14 cellular contexts compared by ENCODE assay signal in the genomic region with DNA sequence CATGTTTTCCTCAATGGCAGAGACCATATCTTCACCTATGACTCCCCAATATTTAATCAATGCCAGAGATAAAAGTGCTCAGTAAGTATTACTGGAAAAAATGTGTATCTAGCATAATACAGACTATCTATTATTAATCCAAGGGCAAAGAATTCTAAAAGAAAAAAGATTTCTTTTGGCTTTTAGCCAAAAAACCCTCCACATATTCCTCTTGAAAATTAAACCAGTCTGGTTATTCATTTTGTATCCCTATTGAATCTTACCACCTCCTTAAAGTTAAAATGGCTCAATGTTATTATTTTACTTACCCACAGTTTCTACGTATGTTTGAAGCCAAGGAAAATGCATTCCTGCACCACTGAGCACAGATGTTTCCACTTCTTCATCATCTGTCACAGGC. TPM values are rescaled to one million over a fixed set of nuclear protein-coding genes. Genes with fewer than 3 reads are reported as not detected.
A peak's percentile ranks its signal among the peaks of the same experiment; 100 is the strongest.
DNase-seq lines count a peak whose midpoint lies in the region; ATAC-seq, FAIRE-seq and TF ChIP-seq lines count a peak whose summit lies in the region.
"Had no signal": no experiment of that assay in that cellular context is flagged by ENCODE, and none has a peak within 500 bp of the region (broad histone marks: within the 10 kb centered on the region; RNA-seq: fewer than 3 reads in every experiment).

No MANE protein-coding gene starts in this region.

- peaks cover 7% of the 10 kb centered on the region; the same call in 1 of the 2 replicates for H3K36me3 ChIP-seq in ACC112 (ENCODE audit: insufficient read depth, low read length)
- peaks cover 30% of the 10 kb centered on the region for H3K36me3 ChIP-seq in DND-41 (ENCODE audit: insufficient read depth, low read length)
- H3K36me3 ChIP-seq in brain microvascular endothelial cell (replicated peaks), result no peaks in the 10 kb centered on the region

- peaks cover 32% of the 10 kb centered on the region for H3K36me3 Mint-ChIP-seq in WTC11

- H3K9ac ChIP-seq in DND-41 (ENCODE audit: low read depth, low read length), result 0 out of 2 replicates have a peak overlapping the region, but pooled peaks have one; percentile 66

- peak overlapping the region; percentile 32 for H3K4me3 Mint-ChIP-seq in WTC11

- CTCF ChIA-PET in WTC11 (lab: Charles Lee), result no interaction called here

- POLR2A ChIA-PET in WTC11 (lab: Charles Lee), result no interaction called here

- H3K4me1 Mint-ChIP-seq in WTC11, result peaks cover 19% of the 10 kb centered on the region

- H2AFZ ChIP-seq in ACC112 (ENCODE audit: low read length, unreplicated experiment) (no peak overlapping the region), DND-41 (ENCODE audit: low read depth, low read length) (no peak overlapping the region)

- H3K4me1 ChIP-seq in ACC112 (ENCODE audit: control insufficient read depth, insufficient read depth, low read length, unreplicated experiment), result peaks cover 13% of the 10 kb centered on the region
- H3K4me1 ChIP-seq in DND-41 (ENCODE audit: insufficient read depth, low read length), result peaks cover 42% of the 10 kb centered on the region

- H3K79me2 ChIP-seq in ACC112 (ENCODE audit: control insufficient read depth, insufficient read depth, low read length, unreplicated experiment), result peaks cover 39% of the 10 kb centered on the region
- H3K79me2 ChIP-seq in DND-41 (ENCODE audit: insufficient read depth, low read length), result peaks cover 44% of the 10 kb centered on the region

- no peaks in the 10 kb centered on the region for H3K9me3 ChIP-seq in DND-41 (ENCODE audit: insufficient read depth, low read length, severe bottlenecking)

- H3K4me2 ChIP-seq in DND-41 (ENCODE audit: insufficient read depth, low read length), result peak overlapping the region; percentile 77; the same call in 1 of the 2 replicates

- H3K9me3 Mint-ChIP-seq in WTC11, result no peaks in the 10 kb centered on the region
- H3K9me3 Mint-ChIP-seq: activated naive CD8-positive, alpha-beta T cell treated with anti-CD3 and anti-CD28 coated beads, Interleukin-2, amount 10 ng/mL, durations not matched to agents 7 days and 5 days; stimulated activated naive CD8-positive, alpha-beta T cell treated with anti-CD3 and anti-CD28 coated beads, Interleukin-15, amount 100 ng/mL, for 72 hours had no signal

- peak; percentile 47 for FAIRE-seq in islet of Langerhans (lab: Jason Lieb, UNC)
- FAIRE-seq: frontal cortex had no signal

- ATAC-seq in DND-41 (ENCODE audit: insufficient read depth, low read depth) (no peak), WTC11 (no peak)
- ATAC-seq: left cardiac atrium; stimulated activated naive CD8-positive, alpha-beta T cell treated with anti-CD3 and anti-CD28 coated beads, Interleukin-15, amount 100 ng/mL, for 72 hours had no signal

- no peaks in the 10 kb centered on the region for H4K20me1 ChIP-seq in DND-41 (ENCODE audit: insufficient read depth, low read length)

- in situ Hi-C loops in brain microvascular endothelial cell (cut with HindIII; ENCODE audit: low pct_ligation_motif_present, low sequenced_read_pairs), result no loop called here

- 0 out of 2 replicates have a peak, but pooled peaks cover 5% of the 10 kb centered on the region for H3K27me3 Mint-ChIP-seq in WTC11 (ENCODE audit: low read depth)
- H3K27me3 Mint-ChIP-seq: activated naive CD8-positive, alpha-beta T cell treated with anti-CD3 and anti-CD28 coated beads, Interleukin-2, amount 10 ng/mL, durations not matched to agents 7 days and 5 days; stimulated activated naive CD8-positive, alpha-beta T cell treated with anti-CD3 and anti-CD28 coated beads, Interleukin-15, amount 100 ng/mL, for 72 hours had no signal

- no peaks in the 10 kb centered on the region for H3K27me3 ChIP-seq in ACC112 (ENCODE audit: insufficient read depth, low read length)
- no peaks in the 10 kb centered on the region for H3K27me3 ChIP-seq in DND-41 (ENCODE audit: insufficient read depth, low read length, poor library complexity)
- no peaks in the 10 kb centered on the region for H3K27me3 ChIP-seq in brain microvascular endothelial cell (replicated peaks)

- H3K4me3 ChIP-seq in ACC112 (ENCODE audit: low read depth, low read length), result peak overlapping the region; percentile 91
- H3K4me3 ChIP-seq in DND-41 (ENCODE audit: low read depth in 1 of 2, low read length in 2 of 2), result peak overlapping the region; percentile 58 to 76; a peak in 2 of 4 replicates
- H3K4me3 ChIP-seq in brain microvascular endothelial cell (ENCODE audit: low read depth, low read length), result no peak overlapping the region

- DNase-seq in DND-41 (no peak), WTC11 (ENCODE audit: low spot score) (no peak), brain microvascular endothelial cell (no peak), NCI-H2107 treated with DMSO at 0.1 percent for 48 hours (lab: John Stamatoyannopoulos, UW; ENCODE audit: unreplicated experiment) (no peak), NCI-H748 (lab: John Stamatoyannopoulos, UW; ENCODE audit: unreplicated experiment) (no peak), GM19238 (ENCODE audit: insufficient read length, low spot score) (no peak)
- DNase-seq: activated naive CD8-positive, alpha-beta T cell treated with anti-CD3 and anti-CD28 coated beads, Interleukin-2, amount 10 ng/mL, durations not matched to agents 7 days and 5 days; cortex of kidney; left cardiac atrium; SIG-M5; stimulated activated naive CD8-positive, alpha-beta T cell treated with anti-CD3 and anti-CD28 coated beads, Interleukin-15, amount 100 ng/mL, for 72 hours had no signal

- no peak overlapping the region for H3K27ac Mint-ChIP-seq in WTC11

- TF ChIP-seq CTCF in DND-41 (IDR thresholded peaks at IDR 0.05; ENCODE audit: borderline replicate concordance, extremely low read depth, low read length, poor library complexity, severe bottlenecking), result no peak
- TF ChIP-seq CTCF in WTC11 (IDR thresholded peaks at IDR 0.05), result no peak
- no peak for TF ChIP-seq CTCF in brain microvascular endothelial cell (IDR thresholded peaks at IDR 0.05; ENCODE audit: low read depth, low read length, missing control alignments)

- no peak overlapping the region for H3K27ac ChIP-seq in ACC112 (ENCODE audit: low read depth, low read length)
- H3K27ac ChIP-seq in DND-41 (ENCODE audit: low read length), result no peak overlapping the region
- no peak overlapping the region for H3K27ac ChIP-seq in brain microvascular endothelial cell

TF ChIP-seq in WTC11, 78 proteins besides CTCF, POLR2A, EP300 and RAD21:
- TF ChIP-seq SP1 (CRISPR knock-in tag; conservative IDR thresholded peaks at IDR 0.05) (no peak), NR1H2 (CRISPR knock-in tag; IDR thresholded peaks at IDR 0.05) (no peak), PRRX2 (CRISPR knock-in tag; IDR thresholded peaks at IDR 0.05) (no peak), ZNF121 (CRISPR knock-in tag; IDR thresholded peaks at IDR 0.05) (no peak), OVOL2 (CRISPR knock-in tag; IDR thresholded peaks at IDR 0.05; ENCODE audit: borderline replicate concordance) (no peak), FOXK1 (CRISPR knock-in tag; IDR thresholded peaks at IDR 0.05) (no peak), ZNF396 (CRISPR knock-in tag; IDR thresholded peaks at IDR 0.05; ENCODE audit: borderline replicate concordance) (no peak)
- TF ChIP-seq, protein P1, sequence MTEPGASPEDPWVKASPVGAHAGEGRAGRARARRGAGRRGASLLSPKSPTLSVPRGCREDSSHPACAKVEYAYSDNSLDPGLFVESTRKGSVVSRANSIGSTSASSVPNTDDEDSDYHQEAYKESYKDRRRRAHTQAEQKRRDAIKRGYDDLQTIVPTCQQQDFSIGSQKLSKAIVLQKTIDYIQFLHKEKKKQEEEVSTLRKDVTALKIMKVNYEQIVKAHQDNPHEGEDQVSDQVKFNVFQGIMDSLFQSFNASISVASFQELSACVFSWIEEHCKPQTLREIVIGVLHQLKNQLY (CRISPR knock-in tag; IDR thresholded peaks at IDR 0.05), result no peak
TF ChIP-seq in WTC11: peak in this region for 0.

RNA-seq across cellular contexts. Expression of a gene that starts 1.6 kb away (rescaled TPM):
- 10.8 to 12.9 TPM (median 12.0 TPM) in 3 replicates for total RNA-seq in WTC11 (2021)

RNA-seq across cellular contexts. Expression of a gene that starts 29.8 kb away (rescaled TPM):
- total RNA-seq in WTC11 (2021), result 52.8 to 70.0 TPM (median 54.9 TPM) in 3 replicates

RNA-seq across cellular contexts. Expression of a gene that starts 40.2 kb away (rescaled TPM):
- total RNA-seq in WTC11 (2021), result 0.11 to 0.23 TPM (median 0.14 TPM) in 3 replicates
